Comparison of ENCODE assay signal across 24 cellular contexts in genomic region chr4:174137698-174138097, GRCh38.
"Had no signal": no experiment of that assay in that cellular context is flagged by ENCODE, and none has a peak within 500 bp of the region (broad histone marks: within the 10 kb centered on the region; RNA-seq: fewer than 3 reads in every experiment).

No MANE protein-coding gene starts in this region.

- H2AFZ ChIP-seq: hepatocyte, parathyroid adenoma had no signal

- DNase-seq: effector CD8-positive, alpha-beta T cell; foreskin melanocyte; head of caudate nucleus; kidney; left cardiac atrium; left ventricle myocardium superior; mesendoderm; naive thymus-derived CD4-positive, alpha-beta T cell; nephron progenitor cell; retina; right lobe of liver; spleen; stimulated activated CD4-positive, alpha-beta T cell treated with anti-CD3 and anti-CD28 coated beads, Interleukin-15, amount 100 ng/mL, for 24 hours; stimulated activated CD4-positive, alpha-beta T cell treated with anti-CD3 and anti-CD28 coated beads, Interleukin-1b, Interleukin-23, amount 100 ng/mL, for 48 hours; stimulated activated CD4-positive, alpha-beta T cell treated with anti-CD3 and anti-CD28 coated beads, Interleukin-4, amount 100 ng/mL, for 4 hours; stimulated activated naive B cell treated with anti-CD40 and anti-IgM and Interleukin-4, amounts not matched to agents 10 μg/mL and 1 μg/mL and 100 μg/mL, for 72 hours; stimulated activated naive CD8-positive, alpha-beta T cell treated with anti-CD3 and anti-CD28 coated beads, Interleukin-15, amount 100 ng/mL, for 72 hours; substantia nigra; transverse colon had no signal

- H3K27me3 ChIP-seq: hepatocyte, right lobe of liver, spleen, transverse colon had no signal

- H3K9ac ChIP-seq: parathyroid adenoma had no signal

- H3K27ac ChIP-seq: coronary artery, hepatocyte, parathyroid adenoma, prostate gland, right lobe of liver, spleen, thoracic aorta had no signal

- H3K79me2 ChIP-seq: hepatocyte, parathyroid adenoma had no signal

- H3K4me3 ChIP-seq: coronary artery, hepatocyte, prostate gland, right lobe of liver, spleen, thoracic aorta, transverse colon had no signal

- ATAC-seq: left cardiac atrium; left ventricle myocardium superior; naive thymus-derived CD4-positive, alpha-beta T cell; right lobe of liver; stimulated activated naive B cell treated with anti-CD40 and anti-IgM and Interleukin-4, amounts not matched to agents 10 μg/mL and 1 μg/mL and 100 μg/mL, for 72 hours; stimulated activated naive CD8-positive, alpha-beta T cell treated with anti-CD3 and anti-CD28 coated beads, Interleukin-15, amount 100 ng/mL, for 72 hours had no signal

- H3K4me2 ChIP-seq: hepatocyte had no signal

- H3K36me3 ChIP-seq: prostate gland, right lobe of liver, spleen, thoracic aorta, transverse colon had no signal

- H3K9me3 ChIP-seq: prostate gland, right lobe of liver, spleen, thoracic aorta, transverse colon had no signal

- H3K4me1 ChIP-seq: parathyroid adenoma, prostate gland, right lobe of liver, spleen, transverse colon had no signal
